In the genomic region with DNA sequence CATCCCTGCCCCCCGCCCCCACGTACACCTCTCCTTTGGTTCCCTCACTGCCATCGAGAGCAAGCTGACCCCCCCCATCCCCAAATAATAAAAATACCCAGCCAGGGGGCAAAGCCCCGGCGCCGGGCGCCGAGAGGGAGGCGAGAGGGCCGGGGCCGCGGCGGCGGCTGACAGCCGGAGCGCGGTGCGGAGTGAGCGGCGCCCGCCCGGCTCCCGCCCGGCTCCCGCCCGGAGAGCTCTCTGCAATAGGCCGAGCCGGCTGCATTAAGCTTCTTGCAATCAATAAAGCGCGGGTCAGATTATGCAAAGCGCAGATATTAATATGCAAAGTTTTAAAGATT, we compare ENCODE assay signal across 8 cellular contexts. TPM values are rescaled to one million over a fixed set of nuclear protein-coding genes. Genes with fewer than 3 reads are reported as not detected.
DNase-seq lines count a peak whose midpoint lies in the region; ATAC-seq and TF ChIP-seq lines count a peak whose summit lies in the region.

No MANE protein-coding gene starts in this region.

- H3K27me3 ChIP-seq in BE2C, result peaks cover 32% of the 10 kb centered on the region
- H3K27me3 ChIP-seq in HL-60 (ENCODE audit: insufficient read depth, poor library complexity, severe bottlenecking), result peaks cover 38% of the 10 kb centered on the region
- peaks cover 64 to 88% of the 10 kb centered on the region in 2 donors for H3K27me3 ChIP-seq in left lung
- peaks cover 7% of the 10 kb centered on the region for H3K27me3 ChIP-seq in thyroid gland

- peak overlapping the region; percentile 65 for H3K4me3 ChIP-seq in BE2C (ENCODE audit: low read depth, low read length)
- peak overlapping the region; percentile 36 for H3K4me3 ChIP-seq in HL-60 (replicated peaks; ENCODE audit: insufficient read depth, low read length)
- peak overlapping the region; percentile 41 for H3K4me3 ChIP-seq in astrocyte of the spinal cord (ENCODE audit: low read depth, low read length)
- peak overlapping the region; percentile 22 to 34 for H3K4me3 ChIP-seq in left lung
- H3K4me3 ChIP-seq in thyroid gland (replicated peaks in 1 of 3), result peak overlapping the region in 2 of 3 donors; percentile 10 to 17

- H3K9me3 ChIP-seq in BE2C, result no peaks in the 10 kb centered on the region
- no peaks in the 10 kb centered on the region for H3K9me3 ChIP-seq in left lung
- H3K9me3 ChIP-seq in thyroid gland, result no peaks in the 10 kb centered on the region

- TF ChIP-seq CTCF in BE2C (IDR thresholded peaks at IDR 0.05; ENCODE audit: low read depth, low read length) (no peak), HL-60 (IDR thresholded peaks at IDR 0.05; ENCODE audit: insufficient read depth, low read length) (no peak), astrocyte of the spinal cord (IDR thresholded peaks at IDR 0.05; ENCODE audit: low read depth, low read length) (no peak), left lung (IDR thresholded peaks at IDR 0.05) (no peak), thyroid gland (IDR thresholded peaks at IDR 0.05) (no peak)

- H3K36me3 ChIP-seq in BE2C, result no peaks in the 10 kb centered on the region
- H3K36me3 ChIP-seq in left lung, result no peaks in the 10 kb centered on the region
- H3K36me3 ChIP-seq in thyroid gland, result no peaks in the 10 kb centered on the region

- in situ Hi-C loops in astrocyte of the spinal cord (cut with HindIII; ENCODE audit: low sequenced_read_pairs), result no loop called here

- no peak for TF ChIP-seq POLR2A in thyroid gland (IDR thresholded peaks at IDR 0.05)

- DNase-seq in BE2C (no peak), HL-60 (ENCODE audit: low read depth in 1 of 2, low spot score in 1 of 2) (no peak), astrocyte of the spinal cord (ENCODE audit: low read depth, low spot score) (no peak), left lung (no peak), thyroid gland (no peak), NCI-H2081 (lab: John Stamatoyannopoulos, UW) (no peak)
- no peak for DNase-seq in central memory CD4-positive, alpha-beta T cell

- WGBS in thyroid gland, 2 donors, result 0 to 1% methylated on average over 16 to 29 of the region's 31 CpGs

- intact Hi-C loops in left lung (cut with DNase I) (no loop called here), thyroid gland (cut with DNase I) (no loop called here)

- peak; percentile 65 for ATAC-seq in left lung
- no peak for ATAC-seq in HG03354 (IDR thresholded peaks at IDR 0.05; ENCODE audit: poor library complexity, severe bottlenecking, unreplicated experiment)

- H3K4me1 ChIP-seq in BE2C (no peaks in the 10 kb centered on the region), left lung (peaks cover 0 to 21% of the 10 kb centered on the region in 2 donors), thyroid gland (peaks cover 0 to 14% of the 10 kb centered on the region in 2 donors)

- no peak overlapping the region for H3K27ac ChIP-seq in HL-60 (replicated peaks)
- H3K27ac ChIP-seq in left lung, result no peak overlapping the region
- no peak overlapping the region for H3K27ac ChIP-seq in thyroid gland

RNA-seq across cellular contexts. Expression of gene DEDD2, which starts 40.9 kb away (rescaled TPM):
- 43.1 TPM for polyA plus RNA-seq in BE2C (2012; ENCODE audit: insufficient read depth, insufficient read length, low read depth)
- total RNA-seq in left lung (10 to 100 TPM; 22.7 to 34.8 TPM), thyroid gland (10 to 100 TPM; 46.1 to 55.8 (median 50.2) TPM)

RNA-seq across cellular contexts. Expression of gene ZNF526, which starts 43.5 kb away (rescaled TPM):
- polyA plus RNA-seq in BE2C (2012; ENCODE audit: insufficient read depth, insufficient read length, low read depth), result 16.0 TPM
- total RNA-seq in left lung (10 to 100 TPM; 11.5 to 12.7 TPM), thyroid gland (1 to 10 TPM; 4.6 to 7.9 (median 6.8) TPM)

RNA-seq across cellular contexts. Expression of gene POU2F2, which starts 44.4 kb away (rescaled TPM):
- polyA plus RNA-seq in BE2C (2012; ENCODE audit: insufficient read depth, insufficient read length, low read depth), result 3.4 TPM
- total RNA-seq in left lung, result 10 to 100 TPM in 1 of 2 donors, 1 to 10 TPM in 1; 2.0 to 10.0 TPM
- under 1 TPM; 0.11 to 0.49 (median 0.15) TPM for total RNA-seq in thyroid gland

Comparison
In these comparisons a context has a peak if more than half of its experiments do, and no peak if none do; other contexts are left out.
1. H3K4me3 ChIP-seq: peak in every context shown above with its lines; median percentile 65 in BE2C; 41 in astrocyte of the spinal cord; 36 in HL-60; 28 in left lung; 14 in thyroid gland.